ENCODE assay signal across 1 cellular context in the genomic region with DNA sequence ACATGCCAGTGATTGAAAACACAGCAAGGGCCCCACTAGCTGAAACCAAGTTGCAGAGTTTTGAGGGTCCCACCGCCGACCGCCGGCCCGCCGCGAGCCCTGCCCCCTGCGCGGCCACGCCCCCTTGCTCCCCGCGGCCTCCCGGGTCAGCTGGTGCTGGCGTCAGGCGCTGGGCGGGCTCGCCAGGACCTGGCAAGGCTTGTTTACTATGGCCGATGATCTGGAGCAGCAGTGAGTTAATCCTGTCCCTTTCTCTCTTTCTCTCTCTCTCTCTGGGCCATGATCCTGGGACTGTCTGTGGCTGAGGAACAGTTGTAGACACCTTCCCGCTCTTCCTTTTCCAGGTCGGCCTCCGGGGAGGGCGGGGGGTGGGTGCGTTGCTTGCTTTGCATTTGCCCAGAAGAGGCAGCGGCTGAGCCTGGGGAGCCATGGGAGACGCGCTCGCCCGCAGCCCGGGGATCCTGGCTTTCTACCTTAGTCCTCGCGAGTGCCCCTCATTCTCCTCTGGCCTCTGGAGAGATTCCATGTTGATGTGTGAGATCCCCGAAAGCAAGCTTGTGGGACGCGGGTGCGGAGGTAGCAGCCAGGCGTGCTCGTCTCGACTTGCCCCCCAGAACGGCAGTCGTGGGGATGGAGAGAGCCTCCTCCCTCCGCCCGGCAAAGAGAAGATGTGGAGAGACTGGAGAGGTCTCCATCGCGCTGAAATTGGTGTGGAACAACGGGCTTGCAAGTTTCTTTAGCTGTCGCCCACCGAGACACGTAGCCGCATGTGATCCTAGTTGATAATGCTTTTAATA.
TF ChIP-seq lines count a peak whose summit lies in the region.

Gene ABHD4, plus strand, starts transcription at position 202 of the 797 bp plus-strand sequence. Its CDS starts 7 bp downstream, at position 209.

TF ChIP-seq in HepG2, 621 proteins besides CTCF, POLR2A, EP300 and RAD21 (continued from another document and continues in another):
- TF ChIP-seq TIGD3 (CRISPR knock-in tag; IDR thresholded peaks at IDR 0.05; ENCODE audit: borderline replicate concordance) (no peak), PHF8 (CRISPR knock-in tag; IDR thresholded peaks at IDR 0.05) (peak; percentile 89), ZNF788 (CRISPR knock-in tag; IDR thresholded peaks at IDR 0.05; ENCODE audit: borderline replicate concordance) (peak; percentile 93), HNRNPUL1 (IDR thresholded peaks at IDR 0.05; ENCODE audit: low read depth, low read length) (no peak), ZNF547 (CRISPR knock-in tag; IDR thresholded peaks at IDR 0.05) (0 out of 2 replicates have a peak, but pooled peaks have one; percentile 40), HNRNPLL (IDR thresholded peaks at IDR 0.05; ENCODE audit: low read depth, low read length, poor library complexity, severe bottlenecking) (peak; percentile 90), SP2 (CRISPR knock-in tag; IDR thresholded peaks at IDR 0.05) (peak; percentile 39), ZNF446 (CRISPR knock-in tag; IDR thresholded peaks at IDR 0.05) (no peak), PTBP1 (IDR thresholded peaks at IDR 0.05; ENCODE audit: low read depth, low read length, poor library complexity, severe bottlenecking) (peak; percentile 93), STAT5B (CRISPR knock-in tag; IDR thresholded peaks at IDR 0.05) (0 out of 2 replicates have a peak, but pooled peaks have one; percentile 19), AHR (CRISPR knock-in tag; IDR thresholded peaks at IDR 0.05) (peak; percentile 75; the same call in 1 of the 2 replicates), LRRFIP1 (CRISPR knock-in tag; conservative IDR thresholded peaks at IDR 0.05) (no peak), ZEB1 (IDR thresholded peaks at IDR 0.05; ENCODE audit: insufficient replicate concordance, low read depth) (peak; percentile 67), JDP2 (CRISPR knock-in tag; IDR thresholded peaks at IDR 0.05; ENCODE audit: borderline replicate concordance) (no peak), TEAD2 (CRISPR knock-in tag; IDR thresholded peaks at IDR 0.05) (no peak), RBM22 (optimal IDR thresholded peaks at IDR 0.05; ENCODE audit: low read length) (no peak), ZSCAN29 (CRISPR knock-in tag; conservative IDR thresholded peaks at IDR 0.05) (peak; percentile 62; the same call in 1 of the 2 replicates), ZNF501 (CRISPR knock-in tag; IDR thresholded peaks at IDR 0.05) (peak; percentile 98), KLF15 (CRISPR knock-in tag; IDR thresholded peaks at IDR 0.05; ENCODE audit: borderline replicate concordance) (no peak), ZNF776 (CRISPR knock-in tag; IDR thresholded peaks at IDR 0.05) (peak; percentile 92), ZNF460 (CRISPR knock-in tag; IDR thresholded peaks at IDR 0.05; ENCODE audit: borderline replicate concordance) (no peak), CCAR2 (optimal IDR thresholded peaks at IDR 0.05; ENCODE audit: low read depth, low read length) (no peak), ZNF703 (CRISPR knock-in tag; IDR thresholded peaks at IDR 0.05; ENCODE audit: borderline replicate concordance) (peak; percentile 57; the same call in 1 of the 2 replicates), NFAT5 (CRISPR knock-in tag; IDR thresholded peaks at IDR 0.05) (peak; percentile 23; the same call in 1 of the 2 replicates), ZNF564 (CRISPR knock-in tag; IDR thresholded peaks at IDR 0.05) (peak; percentile 61; the same call in 1 of the 2 replicates), IKZF1 (IDR thresholded peaks at IDR 0.05) (no peak), KMT2B (CRISPR knock-in tag; IDR thresholded peaks at IDR 0.05) (peak; percentile 78), NFATC3 (CRISPR knock-in tag; IDR thresholded peaks at IDR 0.05) (peak; percentile 97; the same call in 1 of the 2 replicates), STAT6 (CRISPR knock-in tag; IDR thresholded peaks at IDR 0.05; ENCODE audit: borderline replicate concordance) (no peak), TRIM22 (IDR thresholded peaks at IDR 0.05) (no peak), ZNF121 (CRISPR knock-in tag; IDR thresholded peaks at IDR 0.05) (peak; percentile 75; the same call in 1 of the 2 replicates), XBP1 (CRISPR knock-in tag; IDR thresholded peaks at IDR 0.05) (no peak), ZNF775 (CRISPR knock-in tag; IDR thresholded peaks at IDR 0.05; ENCODE audit: borderline replicate concordance) (no peak), ZFYVE20 (CRISPR knock-in tag; IDR thresholded peaks at IDR 0.05; ENCODE audit: borderline replicate concordance, low read depth) (0 out of 2 replicates have a peak, but pooled peaks have one; percentile 8), MEIS2 (CRISPR knock-in tag; IDR thresholded peaks at IDR 0.05) (0 out of 2 replicates have a peak, but pooled peaks have one; percentile 21)
- TF ChIP-seq, protein P1, sequence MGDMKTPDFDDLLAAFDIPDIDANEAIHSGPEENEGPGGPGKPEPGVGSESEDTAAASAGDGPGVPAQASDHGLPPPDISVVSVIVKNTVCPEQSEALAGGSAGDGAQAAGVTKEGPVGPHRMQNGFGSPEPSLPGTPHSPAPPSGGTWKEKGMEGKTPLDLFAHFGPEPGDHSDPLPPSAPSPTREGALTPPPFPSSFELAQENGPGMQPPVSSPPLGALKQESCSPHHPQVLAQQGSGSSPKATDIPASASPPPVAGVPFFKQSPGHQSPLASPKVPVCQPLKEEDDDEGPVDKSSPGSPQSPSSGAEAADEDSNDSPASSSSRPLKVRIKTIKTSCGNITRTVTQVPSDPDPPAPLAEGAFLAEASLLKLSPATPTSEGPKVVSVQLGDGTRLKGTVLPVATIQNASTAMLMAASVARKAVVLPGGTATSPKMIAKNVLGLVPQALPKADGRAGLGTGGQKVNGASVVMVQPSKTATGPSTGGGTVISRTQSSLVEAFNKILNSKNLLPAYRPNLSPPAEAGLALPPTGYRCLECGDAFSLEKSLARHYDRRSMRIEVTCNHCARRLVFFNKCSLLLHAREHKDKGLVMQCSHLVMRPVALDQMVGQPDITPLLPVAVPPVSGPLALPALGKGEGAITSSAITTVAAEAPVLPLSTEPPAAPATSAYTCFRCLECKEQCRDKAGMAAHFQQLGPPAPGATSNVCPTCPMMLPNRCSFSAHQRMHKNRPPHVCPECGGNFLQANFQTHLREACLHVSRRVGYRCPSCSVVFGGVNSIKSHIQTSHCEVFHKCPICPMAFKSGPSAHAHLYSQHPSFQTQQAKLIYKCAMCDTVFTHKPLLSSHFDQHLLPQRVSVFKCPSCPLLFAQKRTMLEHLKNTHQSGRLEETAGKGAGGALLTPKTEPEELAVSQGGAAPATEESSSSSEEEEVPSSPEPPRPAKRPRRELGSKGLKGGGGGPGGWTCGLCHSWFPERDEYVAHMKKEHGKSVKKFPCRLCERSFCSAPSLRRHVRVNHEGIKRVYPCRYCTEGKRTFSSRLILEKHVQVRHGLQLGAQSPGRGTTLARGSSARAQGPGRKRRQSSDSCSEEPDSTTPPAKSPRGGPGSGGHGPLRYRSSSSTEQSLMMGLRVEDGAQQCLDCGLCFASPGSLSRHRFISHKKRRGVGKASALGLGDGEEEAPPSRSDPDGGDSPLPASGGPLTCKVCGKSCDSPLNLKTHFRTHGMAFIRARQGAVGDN (CRISPR knock-in tag; IDR thresholded peaks at IDR 0.05): peak; percentile 96
- TF ChIP-seq, protein P2, sequence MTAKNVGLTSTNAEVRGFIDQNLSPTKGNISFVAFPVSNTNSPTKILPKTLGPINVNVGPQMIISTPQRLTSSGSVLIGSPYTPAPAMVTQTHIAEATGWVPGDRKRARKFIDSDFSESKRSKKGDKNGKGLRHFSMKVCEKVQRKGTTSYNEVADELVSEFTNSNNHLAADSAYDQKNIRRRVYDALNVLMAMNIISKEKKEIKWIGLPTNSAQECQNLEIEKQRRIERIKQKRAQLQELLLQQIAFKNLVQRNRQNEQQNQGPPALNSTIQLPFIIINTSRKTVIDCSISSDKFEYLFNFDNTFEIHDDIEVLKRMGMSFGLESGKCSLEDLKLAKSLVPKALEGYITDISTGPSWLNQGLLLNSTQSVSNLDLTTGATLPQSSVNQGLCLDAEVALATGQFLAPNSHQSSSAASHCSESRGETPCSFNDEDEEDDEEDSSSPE (CRISPR knock-in tag; IDR thresholded peaks at IDR 0.05): peak; percentile 80
- TF ChIP-seq, protein P3, sequence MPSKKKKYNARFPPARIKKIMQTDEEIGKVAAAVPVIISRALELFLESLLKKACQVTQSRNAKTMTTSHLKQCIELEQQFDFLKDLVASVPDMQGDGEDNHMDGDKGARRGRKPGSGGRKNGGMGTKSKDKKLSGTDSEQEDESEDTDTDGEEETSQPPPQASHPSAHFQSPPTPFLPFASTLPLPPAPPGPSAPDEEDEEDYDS (CRISPR knock-in tag; IDR thresholded peaks at IDR 0.05): peak; percentile 77; the same call in 1 of the 2 replicates
